Comparison of ENCODE assay signal across 1 cellular context in genomic region chr7:149961878-149962277, GRCh38.
TF ChIP-seq lines count a peak whose summit lies in the region.

No MANE protein-coding gene starts in this region.

TF ChIP-seq in GM12878, 131 proteins besides CTCF, POLR2A, EP300 and RAD21:
- peak; percentile 38; the same call in 1 of the 2 replicates for TF ChIP-seq ZBTB40 (IDR thresholded peaks at IDR 0.05; ENCODE audit: borderline replicate concordance)
- 0 out of 2 replicates have a peak, but pooled peaks have one; percentile 12 for TF ChIP-seq GABPA (IDR thresholded peaks at IDR 0.05; ENCODE audit: low read depth)
- peak in 1 of 2 experiments; percentile 26; a peak in 1 of 4 replicates for TF ChIP-seq ETV6 (conservative IDR thresholded peaks at IDR 0.05 in 1 of 2, IDR thresholded peaks at IDR 0.05 in 1 of 2; ENCODE audit: borderline replicate concordance in 1 of 2, low read depth in 1 of 2)
